ENCODE assay signal across 26 cellular contexts in the genomic region with DNA sequence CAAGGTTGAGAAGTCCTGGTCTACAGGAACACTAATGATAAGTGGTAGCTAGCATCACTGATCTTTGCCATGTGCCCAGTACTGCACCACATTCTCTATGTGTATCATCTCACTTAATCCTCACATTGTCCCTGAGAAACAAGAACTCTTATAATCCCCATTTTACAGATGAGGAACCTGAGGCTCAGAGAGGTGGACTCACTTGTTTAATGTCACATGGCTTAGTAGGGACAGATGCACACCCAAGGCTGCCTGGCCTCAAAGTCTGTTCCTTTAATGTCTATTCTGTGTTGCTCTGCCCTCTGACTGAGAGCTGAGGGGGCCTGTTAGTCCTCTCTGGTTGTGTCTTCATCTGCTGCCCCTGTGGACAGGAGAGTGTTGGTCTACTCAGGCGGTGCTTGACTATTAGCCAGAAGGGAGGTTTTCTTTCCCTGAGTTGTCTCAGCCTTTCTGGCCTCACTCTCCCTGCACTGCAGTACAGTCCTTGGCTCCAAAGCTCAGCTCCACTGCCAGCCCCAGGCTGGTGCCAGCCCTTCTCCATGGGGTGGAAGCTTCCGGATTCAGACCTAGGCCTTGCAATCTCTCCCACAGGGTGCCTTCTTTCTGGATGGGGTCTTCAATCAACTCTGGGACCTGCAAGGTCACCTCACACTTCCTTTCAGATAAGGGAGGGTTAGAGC. TPM values are rescaled to one million over a fixed set of nuclear protein-coding genes. Genes with fewer than 3 reads are reported as not detected.
DNase-seq lines count a peak whose midpoint lies in the region; ATAC-seq, FAIRE-seq and TF ChIP-seq lines count a peak whose summit lies in the region.
"Had no signal": no experiment of that assay in that cellular context is flagged by ENCODE, and none has a peak within 500 bp of the region (broad histone marks: within the 10 kb centered on the region; RNA-seq: fewer than 3 reads in every experiment).

No MANE protein-coding gene starts in this region.

- H3K4me3 ChIP-seq in HepG2 (replicated peaks in 1 of 3; ENCODE audit: insufficient read depth in 1 of 3, low read depth in 2 of 3, low read length in 3 of 3), result no peak overlapping the region
- no peak overlapping the region for H3K4me3 ChIP-seq in right lobe of liver
- no peak overlapping the region for H3K4me3 ChIP-seq in right cardiac atrium (ENCODE audit: low read length)
- H3K4me3 ChIP-seq in osteoblast (ENCODE audit: insufficient read depth, low read length), result no peak overlapping the region
- no peak overlapping the region for H3K4me3 ChIP-seq in thoracic aorta
- H3K4me3 ChIP-seq: colonic mucosa, thyroid gland, uterus had no signal

- TF ChIP-seq RAD21 in HepG2 (CRISPR knock-in tag; IDR thresholded peaks at IDR 0.05), result no peak

- H3K4me1 ChIP-seq in HepG2 (ENCODE audit: insufficient read depth, low read length), result peaks cover 12% of the 10 kb centered on the region
- H3K4me1 ChIP-seq in right lobe of liver, result peaks cover 0 to 7% (median under 1%) of the 10 kb centered on the region in 4 donors
- H3K4me1 ChIP-seq in right cardiac atrium (ENCODE audit: control insufficient read depth, insufficient read depth, low read length), result peaks cover 3% of the 10 kb centered on the region
- H3K4me1 ChIP-seq in osteoblast (ENCODE audit: insufficient read depth, low read length), result peaks cover 9% of the 10 kb centered on the region
- H3K4me1 ChIP-seq in thoracic aorta (ENCODE audit: control insufficient read depth in 1 of 2, low read depth in 2 of 2), result peaks cover 0 to 23% of the 10 kb centered on the region in 2 donors
- H3K4me1 ChIP-seq: colonic mucosa had no signal

- POLR2A ChIA-PET in HepG2 (lab: Yijun Ruan, JAX), result interaction anchor here (1.0 kb wide), 1 partner anchor 38 kb away, joined by 4 read pairs; a partner anchor contains a TSS

- H3K9me3 ChIP-seq in HepG2 (ENCODE audit: low read length) (no peaks in the 10 kb centered on the region), right lobe of liver (no peaks in the 10 kb centered on the region), right cardiac atrium (ENCODE audit: control insufficient read depth, low read length) (no peaks in the 10 kb centered on the region), osteoblast (ENCODE audit: low read depth, low read length) (no peaks in the 10 kb centered on the region), thoracic aorta (no peaks in the 10 kb centered on the region)
- H3K9me3 ChIP-seq: colonic mucosa, thyroid gland, uterus had no signal

- H4K20me1 ChIP-seq in HepG2 (ENCODE audit: insufficient read depth, low read length) (no peaks in the 10 kb centered on the region), osteoblast (ENCODE audit: insufficient read depth, low read length) (peaks cover 6% of the 10 kb centered on the region)

- H3K79me2 ChIP-seq in HepG2 (ENCODE audit: insufficient read depth, low read length) (peaks cover 8% of the 10 kb centered on the region), osteoblast (ENCODE audit: insufficient read depth, low read length) (peaks cover 13% of the 10 kb centered on the region)

- H3K4me2 ChIP-seq in HepG2 (ENCODE audit: low read depth, low read length) (no peak overlapping the region), osteoblast (ENCODE audit: insufficient read depth, low read length) (no peak overlapping the region)

- ATAC-seq in HepG2, result no peak
- no peak for ATAC-seq in right lobe of liver
- ATAC-seq in right cardiac atrium, result peak in 1 of 2 donors; percentile 9
- ATAC-seq in thoracic aorta (ENCODE audit: insufficient number of reproducible peaks, low FRiP score, low read depth), result no peak
- ATAC-seq in GM21619 (IDR thresholded peaks at IDR 0.05; ENCODE audit: unreplicated experiment), result no peak
- ATAC-seq: naive thymus-derived CD8-positive, alpha-beta T cell; T-cell had no signal

- CTCF ChIA-PET in HepG2 (lab: Yijun Ruan, JAX; ENCODE audit: low intra/inter-chr PET ratio, low total read pairs), result no interaction called here

- 100% methylated on average over 2 of the region's 2 CpGs for WGBS in HepG2 (ENCODE audit: low lambda C conversion rate)
- WGBS in right lobe of liver (ENCODE audit: insufficient coverage, low coverage, low lambda C conversion rate, missing lambda C conversion rate), result no CpG with 5 or more reads among the region's 2 CpGs
- WGBS in right cardiac atrium, result 66% methylated on average over 2 of the region's 2 CpGs

- BruUV-seq in HepG2 (replicated peaks; lab: Mats Ljungman, UMichigan), result no TSS peak

- H2AFZ ChIP-seq in HepG2 (ENCODE audit: low read length), result no peak overlapping the region
- no peak overlapping the region for H2AFZ ChIP-seq in osteoblast (ENCODE audit: low read length)

- H3K9ac ChIP-seq in HepG2 (ENCODE audit: insufficient read depth, low read depth, low read length), result no peak overlapping the region

- H3K36me3 ChIP-seq in HepG2 (replicated peaks in 1 of 2; ENCODE audit: control insufficient read depth in 1 of 2, insufficient read depth in 2 of 2, low read length in 2 of 2), result peaks cover 0 to 2% of the 10 kb centered on the region in 2 experiments; a peak in 1 of 5 replicates
- H3K36me3 ChIP-seq in right lobe of liver, result no peaks in the 10 kb centered on the region
- H3K36me3 ChIP-seq in osteoblast (ENCODE audit: insufficient read depth, low read length), result peaks cover 5% of the 10 kb centered on the region
- peaks cover 3% of the 10 kb centered on the region for H3K36me3 ChIP-seq in thoracic aorta
- H3K36me3 ChIP-seq: colonic mucosa, thyroid gland, uterus had no signal

- TF ChIP-seq EP300 in HepG2 (IDR thresholded peaks at IDR 0.05; ENCODE audit: low read depth in 2 of 2, low read length in 2 of 2), result no peak
- TF ChIP-seq EP300 in HepG2 (CRISPR knock-in tag; IDR thresholded peaks at IDR 0.05; ENCODE audit: borderline replicate concordance), result no peak

- no peak for TF ChIP-seq POLR2A in HepG2 (IDR thresholded peaks at IDR 0.05; ENCODE audit: insufficient read depth in 1 of 2, low read depth in 2 of 2, low read length in 2 of 2)
- no peak for TF ChIP-seq POLR2A in right lobe of liver (IDR thresholded peaks at IDR 0.05)

- no peak for FAIRE-seq in HepG2 (lab: Jason Lieb, UNC)
- no peak for FAIRE-seq in RCC 7860 (lab: Jason Lieb, UNC)
- FAIRE-seq: A204.1, bronchial epithelial cell, G401.6, keratinocyte had no signal

- H3K27me3 ChIP-seq in HepG2 (ENCODE audit: control insufficient read depth in 1 of 2, insufficient read depth in 2 of 2, low read length in 2 of 2) (no peaks in the 10 kb centered on the region), right lobe of liver (no peaks in the 10 kb centered on the region), right cardiac atrium (ENCODE audit: control insufficient read depth, insufficient read depth) (no peaks in the 10 kb centered on the region), osteoblast (ENCODE audit: insufficient read depth, low read length) (no peaks in the 10 kb centered on the region), thoracic aorta (replicated peaks; ENCODE audit: insufficient read depth) (no peaks in the 10 kb centered on the region)
- H3K27me3 ChIP-seq: colonic mucosa, thyroid gland, uterus had no signal

- DNase-seq in HepG2 (ENCODE audit: low spot score) (no peak), right lobe of liver (no peak), right cardiac atrium (peak; percentile 44 to 76 (median 73)), osteoblast (ENCODE audit: insufficient read length, low spot score, missing footprints) (peak; percentile 56), thoracic aorta (ENCODE audit: low spot score) (no peak), RCC 7860 (ENCODE audit: low spot score) (no peak), GM13976 (ENCODE audit: low spot score) (no peak)
- DNase-seq: activated CD4-positive, alpha-beta T cell treated with anti-CD3 and anti-CD28 coated beads for 4 hours; activated CD8-positive, alpha-beta memory T cell treated with anti-CD3 and anti-CD28 coated beads for 24 hours; activated T-cell treated with anti-CD3 and anti-CD28 coated beads for 4 hours; amniotic stem cell; colonic mucosa; DMS79; effector memory CD4-positive, alpha-beta T cell; erythroblast; naive thymus-derived CD8-positive, alpha-beta T cell; NCI-H1694; T-cell; thyroid gland; WERI-Rb-1 had no signal

- intact Hi-C loops in HepG2 (cut with micrococcal nuclease; ENCODE audit: unreplicated experiment) (no loop called here), right lobe of liver (cut with DNase I) (no loop called here), right cardiac atrium (cut with DNase I) (no loop called here)

- in situ Hi-C loops in HepG2 (cut with HindIII; ENCODE audit: extremely low pct_ligation_motif_present, low pct_unique_long_range_greater_than_20kb) (no loop called here), GM13976 (cut with MboI; ENCODE audit: low sequenced_read_pairs, unreplicated experiment) (no loop called here)

- H3K27ac ChIP-seq in HepG2 (ENCODE audit: extremely low read length, insufficient read depth, low read length), result no peak overlapping the region
- no peak overlapping the region for H3K27ac ChIP-seq in right lobe of liver
- H3K27ac ChIP-seq in right cardiac atrium (ENCODE audit: low read length), result no peak overlapping the region
- no peak overlapping the region for H3K27ac ChIP-seq in osteoblast (ENCODE audit: low read depth, low read length)
- H3K27ac ChIP-seq in thoracic aorta, result peak overlapping the region; percentile 46 to 60
- H3K27ac ChIP-seq: colonic mucosa, thyroid gland, WERI-Rb-1 had no signal

- no peak for TF ChIP-seq CTCF in HepG2 (CRISPR knock-in tag; IDR thresholded peaks at IDR 0.05)
- TF ChIP-seq CTCF in right lobe of liver (IDR thresholded peaks at IDR 0.05), result no peak
- TF ChIP-seq CTCF in osteoblast (IDR thresholded peaks at IDR 0.05; ENCODE audit: extremely low read depth, low read depth, low read length), result no peak
- TF ChIP-seq CTCF in thoracic aorta (IDR thresholded peaks at IDR 0.05), result no peak
- TF ChIP-seq CTCF in GM13976 (IDR thresholded peaks at IDR 0.05; ENCODE audit: borderline replicate concordance, control extremely low read depth, extremely low read depth, insufficient read depth, missing control alignments), result no peak

RNA-seq across cellular contexts. Expression of a gene that starts 4.9 kb away (rescaled TPM):
- total RNA-seq in HepG2 (2016; rRNA removed; fragmentation: Illumina TruSeq; extraction: Trizol), result 271 and 403 TPM in 2 replicates
- 125 and 176 TPM in 2 replicates for total RNA-seq in HepG2 (2016; cell fraction: cytosol; rRNA removed; fragmentation: Illumina TruSeq; extraction: Trizol; ENCODE audit: low read depth)
- 277 and 420 TPM in 2 replicates for total RNA-seq in HepG2 (2016; cell fraction: insoluble cytoplasmic fraction; rRNA removed; fragmentation: Illumina TruSeq; extraction: Trizol)
- 174 and 230 TPM in 2 replicates for total RNA-seq in HepG2 (2016; cell fraction: membrane; rRNA removed; fragmentation: Illumina TruSeq; extraction: Trizol)
- 119 and 123 TPM in 2 replicates for total RNA-seq in HepG2 (2016; cell fraction: nucleus; rRNA removed; fragmentation: Illumina TruSeq; extraction: Trizol)
- 294 and 318 TPM in 2 replicates for polyA plus RNA-seq in HepG2 (2011; rRNA removed)
- 305 and 402 TPM in 2 replicates for polyA plus RNA-seq in HepG2 (2011; cell fraction: cytosol; rRNA removed)
- 130 and 152 TPM in 2 replicates for polyA plus RNA-seq in HepG2 (2011; cell fraction: nucleus; rRNA removed)
- polyA plus RNA-seq in HepG2 (2012), result 350 and 505 TPM in 2 replicates
- 240 and 370 TPM in 2 replicates for polyA plus RNA-seq in HepG2 (2016; cell fraction: cytosol; fragmentation: Illumina TruSeq; extraction: Trizol; ENCODE audit: low read depth)
- polyA plus RNA-seq in HepG2 (2016; cell fraction: insoluble cytoplasmic fraction; fragmentation: Illumina TruSeq; extraction: Trizol; ENCODE audit: low read depth), result 862 and 951 TPM in 2 replicates
- 322 and 411 TPM in 2 replicates for polyA plus RNA-seq in HepG2 (2016; cell fraction: membrane; fragmentation: Illumina TruSeq; extraction: Trizol; ENCODE audit: low read depth)
- polyA plus RNA-seq in HepG2 (2016; cell fraction: nucleus; fragmentation: Illumina TruSeq; extraction: Trizol; ENCODE audit: insufficient read depth, low read depth), result 362 and 385 TPM in 2 replicates
- 59.5 and 114 TPM in 2 replicates for polyA minus RNA-seq in HepG2 (2011; rRNA and poly(A)+ RNA removed; ENCODE audit: low replicate concordance)
- polyA minus RNA-seq in HepG2 (2011; cell fraction: cytosol; rRNA and poly(A)+ RNA removed), result 80.5 and 87.3 TPM in 2 replicates
- polyA minus RNA-seq in HepG2 (2011; cell fraction: nucleus; rRNA and poly(A)+ RNA removed), result 57.0 and 67.4 TPM in 2 replicates
- 100 to 1,000 TPM in 5 of 6 experiments, 10 to 100 TPM in 1; 85.0 to 189 (median 164) TPM for total RNA-seq in right lobe of liver
- 100 to 1,000 TPM; 164 to 299 (median 224) TPM for total RNA-seq in right cardiac atrium
- polyA plus RNA-seq in right cardiac atrium, result 350 TPM
- total RNA-seq in osteoblast, result 162 and 168 TPM in 2 replicates
- total RNA-seq in thoracic aorta, result 100 to 1,000 TPM; 167 to 199 TPM

RNA-seq across cellular contexts. Expression of a gene that starts 21.4 kb away (rescaled TPM):
- total RNA-seq in HepG2 (2016; rRNA removed; fragmentation: Illumina TruSeq; extraction: Trizol) (144 and 153 TPM in 2 replicates), right lobe of liver (10 to 100 TPM; 36.4 to 63.3 (median 60.2) TPM), right cardiac atrium (10 to 100 TPM; 43.5 to 59.5 (median 47.9) TPM), osteoblast (103 and 107 TPM in 2 replicates), thoracic aorta (10 to 100 TPM; 41.0 to 83.5 TPM)
- 79.8 and 92.3 TPM in 2 replicates for total RNA-seq in HepG2 (2016; cell fraction: cytosol; rRNA removed; fragmentation: Illumina TruSeq; extraction: Trizol; ENCODE audit: low read depth)
- 147 and 151 TPM in 2 replicates for total RNA-seq in HepG2 (2016; cell fraction: insoluble cytoplasmic fraction; rRNA removed; fragmentation: Illumina TruSeq; extraction: Trizol)
- total RNA-seq in HepG2 (2016; cell fraction: membrane; rRNA removed; fragmentation: Illumina TruSeq; extraction: Trizol), result 156 and 174 TPM in 2 replicates
- 91.6 and 93.3 TPM in 2 replicates for total RNA-seq in HepG2 (2016; cell fraction: nucleus; rRNA removed; fragmentation: Illumina TruSeq; extraction: Trizol)
- polyA plus RNA-seq in HepG2 (2011; rRNA removed) (96.2 and 125 TPM in 2 replicates), right cardiac atrium (40.3 TPM)
- 104 and 110 TPM in 2 replicates for polyA plus RNA-seq in HepG2 (2011; cell fraction: cytosol; rRNA removed)
- 63.8 and 77.8 TPM in 2 replicates for polyA plus RNA-seq in HepG2 (2011; cell fraction: nucleus; rRNA removed)
- 107 and 137 TPM in 2 replicates for polyA plus RNA-seq in HepG2 (2012)
- 105 and 142 TPM in 2 replicates for polyA plus RNA-seq in HepG2 (2016; cell fraction: cytosol; fragmentation: Illumina TruSeq; extraction: Trizol; ENCODE audit: low read depth)
- polyA plus RNA-seq in HepG2 (2016; cell fraction: insoluble cytoplasmic fraction; fragmentation: Illumina TruSeq; extraction: Trizol; ENCODE audit: low read depth), result 249 and 255 TPM in 2 replicates
- 171 and 200 TPM in 2 replicates for polyA plus RNA-seq in HepG2 (2016; cell fraction: membrane; fragmentation: Illumina TruSeq; extraction: Trizol; ENCODE audit: low read depth)
- 188 and 193 TPM in 2 replicates for polyA plus RNA-seq in HepG2 (2016; cell fraction: nucleus; fragmentation: Illumina TruSeq; extraction: Trizol; ENCODE audit: insufficient read depth, low read depth)
- polyA minus RNA-seq in HepG2 (2011; rRNA and poly(A)+ RNA removed; ENCODE audit: low replicate concordance), result 43.3 and 56.5 TPM in 2 replicates
- 67.3 and 72.5 TPM in 2 replicates for polyA minus RNA-seq in HepG2 (2011; cell fraction: cytosol; rRNA and poly(A)+ RNA removed)
- 74.4 and 78.4 TPM in 2 replicates for polyA minus RNA-seq in HepG2 (2011; cell fraction: nucleus; rRNA and poly(A)+ RNA removed)

RNA-seq across cellular contexts. Expression of a gene that starts 38.0 kb away (rescaled TPM):
- 41.5 and 59.8 TPM in 2 replicates for total RNA-seq in HepG2 (2016; rRNA removed; fragmentation: Illumina TruSeq; extraction: Trizol)
- total RNA-seq in HepG2 (2016; cell fraction: cytosol; rRNA removed; fragmentation: Illumina TruSeq; extraction: Trizol; ENCODE audit: low read depth), result 8.7 and 10.8 TPM in 2 replicates
- total RNA-seq in HepG2 (2016; cell fraction: insoluble cytoplasmic fraction; rRNA removed; fragmentation: Illumina TruSeq; extraction: Trizol), result 43.6 and 64.0 TPM in 2 replicates
- 18.6 and 20.4 TPM in 2 replicates for total RNA-seq in HepG2 (2016; cell fraction: membrane; rRNA removed; fragmentation: Illumina TruSeq; extraction: Trizol)
- total RNA-seq in HepG2 (2016; cell fraction: nucleus; rRNA removed; fragmentation: Illumina TruSeq; extraction: Trizol), result 16.9 and 17.7 TPM in 2 replicates
- 27.6 and 36.4 TPM in 2 replicates for polyA plus RNA-seq in HepG2 (2011; rRNA removed)
- 21.5 and 30.8 TPM in 2 replicates for polyA plus RNA-seq in HepG2 (2011; cell fraction: cytosol; rRNA removed)
- polyA plus RNA-seq in HepG2 (2011; cell fraction: nucleus; rRNA removed), result 7.0 and 10.9 TPM in 2 replicates
- polyA plus RNA-seq in HepG2 (2012), result 30.7 and 41.3 TPM in 2 replicates
- 6.7 and 7.2 TPM in 2 replicates for polyA plus RNA-seq in HepG2 (2016; cell fraction: cytosol; fragmentation: Illumina TruSeq; extraction: Trizol; ENCODE audit: low read depth)
- 48.1 and 57.1 TPM in 2 replicates for polyA plus RNA-seq in HepG2 (2016; cell fraction: insoluble cytoplasmic fraction; fragmentation: Illumina TruSeq; extraction: Trizol; ENCODE audit: low read depth)
- 13.5 and 13.8 TPM in 2 replicates for polyA plus RNA-seq in HepG2 (2016; cell fraction: membrane; fragmentation: Illumina TruSeq; extraction: Trizol; ENCODE audit: low read depth)
- 23.9 and 28.2 TPM in 2 replicates for polyA plus RNA-seq in HepG2 (2016; cell fraction: nucleus; fragmentation: Illumina TruSeq; extraction: Trizol; ENCODE audit: insufficient read depth, low read depth)
- polyA minus RNA-seq in HepG2 (2011; rRNA and poly(A)+ RNA removed; ENCODE audit: low replicate concordance), result 13.5 and 14.6 TPM in 2 replicates
- 11.5 and 13.0 TPM in 2 replicates for polyA minus RNA-seq in HepG2 (2011; cell fraction: cytosol; rRNA and poly(A)+ RNA removed)
- polyA minus RNA-seq in HepG2 (2011; cell fraction: nucleus; rRNA and poly(A)+ RNA removed), result 17.9 and 19.7 TPM in 2 replicates
- total RNA-seq in right lobe of liver, result 10 to 100 TPM; 21.6 to 37.9 (median 31.0) TPM
- 10 to 100 TPM; 26.2 to 30.6 (median 27.6) TPM for total RNA-seq in right cardiac atrium
- 40.5 TPM for polyA plus RNA-seq in right cardiac atrium
- total RNA-seq in osteoblast, result 15.2 and 19.2 TPM in 2 replicates
- total RNA-seq in thoracic aorta, result 10 to 100 TPM; 16.5 to 38.0 TPM

RNA-seq across cellular contexts. Expression of a gene that starts 43.2 kb away (rescaled TPM):
- total RNA-seq in HepG2 (2016; rRNA removed; fragmentation: Illumina TruSeq; extraction: Trizol), result 62.5 and 86.7 TPM in 2 replicates
- 36.2 and 39.7 TPM in 2 replicates for total RNA-seq in HepG2 (2016; cell fraction: cytosol; rRNA removed; fragmentation: Illumina TruSeq; extraction: Trizol; ENCODE audit: low read depth)
- total RNA-seq in HepG2 (2016; cell fraction: insoluble cytoplasmic fraction; rRNA removed; fragmentation: Illumina TruSeq; extraction: Trizol), result 66.2 and 77.2 TPM in 2 replicates
- 104 and 107 TPM in 2 replicates for total RNA-seq in HepG2 (2016; cell fraction: membrane; rRNA removed; fragmentation: Illumina TruSeq; extraction: Trizol)
- 47.6 and 55.6 TPM in 2 replicates for total RNA-seq in HepG2 (2016; cell fraction: nucleus; rRNA removed; fragmentation: Illumina TruSeq; extraction: Trizol)
- polyA plus RNA-seq in HepG2 (2011; rRNA removed), result 74.5 and 88.0 TPM in 2 replicates
- 62.6 and 91.2 TPM in 2 replicates for polyA plus RNA-seq in HepG2 (2011; cell fraction: cytosol; rRNA removed)
- polyA plus RNA-seq in HepG2 (2011; cell fraction: nucleus; rRNA removed), result 126 and 135 TPM in 2 replicates
- 103 and 107 TPM in 2 replicates for polyA plus RNA-seq in HepG2 (2012)
- 32.5 and 32.6 TPM in 2 replicates for polyA plus RNA-seq in HepG2 (2016; cell fraction: cytosol; fragmentation: Illumina TruSeq; extraction: Trizol; ENCODE audit: low read depth)
- 103 and 119 TPM in 2 replicates for polyA plus RNA-seq in HepG2 (2016; cell fraction: insoluble cytoplasmic fraction; fragmentation: Illumina TruSeq; extraction: Trizol; ENCODE audit: low read depth)
- 97.5 and 104 TPM in 2 replicates for polyA plus RNA-seq in HepG2 (2016; cell fraction: membrane; fragmentation: Illumina TruSeq; extraction: Trizol; ENCODE audit: low read depth)
- 115 and 120 TPM in 2 replicates for polyA plus RNA-seq in HepG2 (2016; cell fraction: nucleus; fragmentation: Illumina TruSeq; extraction: Trizol; ENCODE audit: insufficient read depth, low read depth)
- polyA minus RNA-seq in HepG2 (2011; rRNA and poly(A)+ RNA removed; ENCODE audit: low replicate concordance), result 124 and 137 TPM in 2 replicates
- polyA minus RNA-seq in HepG2 (2011; cell fraction: cytosol; rRNA and poly(A)+ RNA removed), result 65.4 and 101 TPM in 2 replicates
- polyA minus RNA-seq in HepG2 (2011; cell fraction: nucleus; rRNA and poly(A)+ RNA removed), result 93.5 and 100 TPM in 2 replicates
- total RNA-seq in right lobe of liver, result 100 to 1,000 TPM in 2 of 6 experiments, 10 to 100 TPM in 4; 70.8 to 111 (median 90.2) TPM
- 100 to 1,000 TPM; 235 to 259 (median 237) TPM for total RNA-seq in right cardiac atrium
- polyA plus RNA-seq in right cardiac atrium, result 281 TPM
- total RNA-seq in osteoblast, result 117 and 122 TPM in 2 replicates
- 100 to 1,000 TPM in 1 of 2 donors, 10 to 100 TPM in 1; 98.0 to 165 TPM for total RNA-seq in thoracic aorta

RNA-seq across cellular contexts. Expression of a gene that starts 44.7 kb away (rescaled TPM):
- total RNA-seq in HepG2 (2016; rRNA removed; fragmentation: Illumina TruSeq; extraction: Trizol) (29.7 and 38.5 TPM in 2 replicates), right lobe of liver (10 to 100 TPM; 13.4 to 23.8 (median 15.9) TPM), right cardiac atrium (10 to 100 TPM; 14.1 to 16.2 (median 15.5) TPM), osteoblast (14.5 and 20.0 TPM in 2 replicates), thoracic aorta (10 to 100 TPM; 16.9 to 17.7 TPM)
- total RNA-seq in HepG2 (2016; cell fraction: cytosol; rRNA removed; fragmentation: Illumina TruSeq; extraction: Trizol; ENCODE audit: low read depth), result 6.2 and 7.0 TPM in 2 replicates
- total RNA-seq in HepG2 (2016; cell fraction: insoluble cytoplasmic fraction; rRNA removed; fragmentation: Illumina TruSeq; extraction: Trizol), result 27.8 and 40.0 TPM in 2 replicates
- 19.6 and 20.8 TPM in 2 replicates for total RNA-seq in HepG2 (2016; cell fraction: membrane; rRNA removed; fragmentation: Illumina TruSeq; extraction: Trizol)
- 15.6 and 15.8 TPM in 2 replicates for total RNA-seq in HepG2 (2016; cell fraction: nucleus; rRNA removed; fragmentation: Illumina TruSeq; extraction: Trizol)
- polyA plus RNA-seq in HepG2 (2011; rRNA removed) (16.2 and 17.7 TPM in 2 replicates), right cardiac atrium (7.2 TPM)
- 11.9 and 14.7 TPM in 2 replicates for polyA plus RNA-seq in HepG2 (2011; cell fraction: cytosol; rRNA removed)
- 11.4 and 14.2 TPM in 2 replicates for polyA plus RNA-seq in HepG2 (2011; cell fraction: nucleus; rRNA removed)
- polyA plus RNA-seq in HepG2 (2012), result 16.9 and 17.4 TPM in 2 replicates
- 6.3 and 6.9 TPM in 2 replicates for polyA plus RNA-seq in HepG2 (2016; cell fraction: cytosol; fragmentation: Illumina TruSeq; extraction: Trizol; ENCODE audit: low read depth)
- polyA plus RNA-seq in HepG2 (2016; cell fraction: insoluble cytoplasmic fraction; fragmentation: Illumina TruSeq; extraction: Trizol; ENCODE audit: low read depth), result 39.2 and 42.0 TPM in 2 replicates
- polyA plus RNA-seq in HepG2 (2016; cell fraction: membrane; fragmentation: Illumina TruSeq; extraction: Trizol; ENCODE audit: low read depth), result 16.7 and 17.8 TPM in 2 replicates
- polyA plus RNA-seq in HepG2 (2016; cell fraction: nucleus; fragmentation: Illumina TruSeq; extraction: Trizol; ENCODE audit: insufficient read depth, low read depth), result 24.7 and 31.3 TPM in 2 replicates
- polyA minus RNA-seq in HepG2 (2011; rRNA and poly(A)+ RNA removed; ENCODE audit: low replicate concordance), result 39.6 and 42.0 TPM in 2 replicates
- 11.3 and 14.5 TPM in 2 replicates for polyA minus RNA-seq in HepG2 (2011; cell fraction: cytosol; rRNA and poly(A)+ RNA removed)
- polyA minus RNA-seq in HepG2 (2011; cell fraction: nucleus; rRNA and poly(A)+ RNA removed), result 13.5 and 15.9 TPM in 2 replicates

Comparison
In these comparisons a context has a peak if more than half of its experiments do, and no peak if none do; other contexts are left out.
1. DNase-seq: peak in right cardiac atrium (3 of 3) and osteoblast (single experiment); none in HepG2 (single experiment), right lobe of liver (0 of 3), thoracic aorta (single experiment), RCC 7860 (single experiment) and GM13976 (single experiment).
2. H3K27ac ChIP-seq: peak in thoracic aorta (2 of 2); none in HepG2 (single experiment), right lobe of liver (0 of 3), right cardiac atrium (single experiment) and osteoblast (single experiment).